ENCODE assay signal across 1 cellular context in genomic region chr1:58576727-58577675, GRCh38.
A peak's percentile ranks its signal among the peaks of the same experiment; 100 is the strongest.
TF ChIP-seq lines count a peak whose summit lies in the region.

TSS of gene TACSTD2 (minus strand) at chr1:58577252. CDS start at chr1:58577156, 96 bp downstream.

TF ChIP-seq in WTC11, 78 proteins besides CTCF, POLR2A, EP300 and RAD21 (continued from another document and continues in another):
- TF ChIP-seq ZNF512 (CRISPR knock-in tag; IDR thresholded peaks at IDR 0.05; ENCODE audit: borderline replicate concordance) (0 out of 2 replicates have a peak, but pooled peaks have one; percentile 68), ESRRA (CRISPR knock-in tag; IDR thresholded peaks at IDR 0.05; ENCODE audit: borderline replicate concordance) (peak; percentile 97), ATF1 (CRISPR knock-in tag; IDR thresholded peaks at IDR 0.05) (peak; percentile 88), ZBTB43 (CRISPR knock-in tag; IDR thresholded peaks at IDR 0.05) (peak; percentile 98), CDX4 (CRISPR knock-in tag; IDR thresholded peaks at IDR 0.05; ENCODE audit: borderline replicate concordance) (no peak), NFE2L1 (CRISPR knock-in tag; IDR thresholded peaks at IDR 0.05) (peak; percentile 94), SMAD3 (CRISPR knock-in tag; IDR thresholded peaks at IDR 0.05; ENCODE audit: borderline replicate concordance) (peak; percentile 97), MXD4 (CRISPR knock-in tag; IDR thresholded peaks at IDR 0.05; ENCODE audit: borderline replicate concordance) (no peak), NFYB (CRISPR knock-in tag; conservative IDR thresholded peaks at IDR 0.05; ENCODE audit: low read depth) (peak; percentile 55), ZNF396 (CRISPR knock-in tag; IDR thresholded peaks at IDR 0.05; ENCODE audit: borderline replicate concordance) (no peak), ZNF138 (CRISPR knock-in tag; conservative IDR thresholded peaks at IDR 0.05) (peak; percentile 94), AFF4 (CRISPR knock-in tag; IDR thresholded peaks at IDR 0.05; ENCODE audit: borderline replicate concordance) (peak; percentile 90; the same call in 1 of the 2 replicates), FOXP1 (CRISPR knock-in tag; IDR thresholded peaks at IDR 0.05; ENCODE audit: borderline replicate concordance) (peak; percentile 100), EMX1 (CRISPR knock-in tag; IDR thresholded peaks at IDR 0.05) (no peak), HMGXB4 (CRISPR knock-in tag; IDR thresholded peaks at IDR 0.05) (peak; percentile 94), AR (CRISPR knock-in tag; IDR thresholded peaks at IDR 0.05) (no peak), GABPB1 (CRISPR knock-in tag; IDR thresholded peaks at IDR 0.05) (no peak), OVOL2 (CRISPR knock-in tag; IDR thresholded peaks at IDR 0.05; ENCODE audit: borderline replicate concordance) (no peak), GRHL2 (CRISPR knock-in tag; IDR thresholded peaks at IDR 0.05; ENCODE audit: insufficient replicate concordance, severe bottlenecking) (no peak), ZNF671 (CRISPR knock-in tag; IDR thresholded peaks at IDR 0.05) (no peak), ZNF416 (CRISPR knock-in tag; IDR thresholded peaks at IDR 0.05) (no peak), TEAD1 (CRISPR knock-in tag; IDR thresholded peaks at IDR 0.05) (peak; percentile 96), FOXK1 (CRISPR knock-in tag; IDR thresholded peaks at IDR 0.05) (peak; percentile 94), TCF7 (CRISPR knock-in tag; IDR thresholded peaks at IDR 0.05; ENCODE audit: low read depth) (peak; percentile 96), IRF2 (CRISPR knock-in tag; IDR thresholded peaks at IDR 0.05; ENCODE audit: borderline replicate concordance, low read depth) (peak; percentile 87; the same call in 1 of the 2 replicates), TP53 (CRISPR knock-in tag; IDR thresholded peaks at IDR 0.05) (peak; percentile 98), ZNF425 (CRISPR knock-in tag; conservative IDR thresholded peaks at IDR 0.05) (no peak), ARID4B (CRISPR knock-in tag; IDR thresholded peaks at IDR 0.05; ENCODE audit: borderline replicate concordance) (peak; percentile 98)
- TF ChIP-seq, protein P1, sequence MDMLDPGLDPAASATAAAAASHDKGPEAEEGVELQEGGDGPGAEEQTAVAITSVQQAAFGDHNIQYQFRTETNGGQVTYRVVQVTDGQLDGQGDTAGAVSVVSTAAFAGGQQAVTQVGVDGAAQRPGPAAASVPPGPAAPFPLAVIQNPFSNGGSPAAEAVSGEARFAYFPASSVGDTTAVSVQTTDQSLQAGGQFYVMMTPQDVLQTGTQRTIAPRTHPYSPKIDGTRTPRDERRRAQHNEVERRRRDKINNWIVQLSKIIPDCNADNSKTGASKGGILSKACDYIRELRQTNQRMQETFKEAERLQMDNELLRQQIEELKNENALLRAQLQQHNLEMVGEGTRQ (CRISPR knock-in tag; IDR thresholded peaks at IDR 0.05): 0 out of 2 replicates have a peak, but pooled peaks have one; percentile 23
- TF ChIP-seq, protein P2, sequence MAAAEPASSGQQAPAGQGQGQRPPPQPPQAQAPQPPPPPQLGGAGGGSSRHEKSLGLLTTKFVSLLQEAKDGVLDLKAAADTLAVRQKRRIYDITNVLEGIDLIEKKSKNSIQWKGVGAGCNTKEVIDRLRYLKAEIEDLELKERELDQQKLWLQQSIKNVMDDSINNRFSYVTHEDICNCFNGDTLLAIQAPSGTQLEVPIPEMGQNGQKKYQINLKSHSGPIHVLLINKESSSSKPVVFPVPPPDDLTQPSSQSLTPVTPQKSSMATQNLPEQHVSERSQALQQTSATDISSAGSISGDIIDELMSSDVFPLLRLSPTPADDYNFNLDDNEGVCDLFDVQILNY (CRISPR knock-in tag; IDR thresholded peaks at IDR 0.05): peak; percentile 89
- TF ChIP-seq, protein P3, sequence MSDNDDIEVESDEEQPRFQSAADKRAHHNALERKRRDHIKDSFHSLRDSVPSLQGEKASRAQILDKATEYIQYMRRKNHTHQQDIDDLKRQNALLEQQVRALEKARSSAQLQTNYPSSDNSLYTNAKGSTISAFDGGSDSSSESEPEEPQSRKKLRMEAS (CRISPR knock-in tag; IDR thresholded peaks at IDR 0.05): peak; percentile 99
